8 cellular contexts compared by ENCODE assay signal in the genomic region with DNA sequence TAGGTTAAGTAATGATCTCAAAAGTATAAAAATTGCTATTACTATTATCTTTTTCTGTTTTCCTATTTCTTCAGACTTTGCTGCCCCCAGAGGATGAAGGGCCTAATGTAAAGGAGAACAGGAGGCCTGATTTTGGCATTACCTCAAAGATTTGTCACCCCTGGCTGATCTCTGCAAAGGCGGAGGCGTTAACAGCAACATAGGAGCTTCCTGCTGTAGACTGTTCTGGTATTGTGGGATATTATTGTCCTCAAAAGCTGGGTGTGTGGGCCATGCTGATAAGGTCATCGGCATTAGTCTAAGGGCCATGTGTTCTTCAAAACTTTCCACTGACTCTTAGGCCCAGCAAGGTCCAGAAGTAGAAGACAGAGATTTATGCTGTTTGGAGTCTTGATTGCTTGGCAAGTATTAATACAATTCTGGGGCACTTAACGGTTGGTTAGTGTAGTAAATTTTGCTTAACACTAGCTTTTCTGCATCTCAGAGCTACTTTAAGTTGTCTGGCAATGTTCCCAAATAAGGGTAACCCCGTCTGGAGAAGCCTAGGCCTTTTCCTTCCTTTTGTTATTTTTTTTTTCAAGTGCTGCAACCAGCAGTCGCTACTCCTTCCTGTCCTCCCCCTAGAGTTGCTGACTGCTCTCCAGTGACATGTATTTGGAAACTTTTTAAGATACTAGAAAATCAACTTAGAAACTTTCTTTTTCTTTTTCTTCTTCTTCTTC. TPM values are rescaled to one million over a fixed set of nuclear protein-coding genes. Genes with fewer than 3 reads are reported as not detected.
DNase-seq lines count a peak whose midpoint lies in the region; ATAC-seq and TF ChIP-seq lines count a peak whose summit lies in the region.

No MANE protein-coding gene starts in this region.

- H3K4me1 Mint-ChIP-seq in T-helper 1 cell treated with Interleukin-12 subunit alpha and Interleukin-12 subunit beta and Interleukin-4 antibody, amounts not matched to agents 30 μg/mL and 1 μg/mL, for 36 hours (ENCODE audit: low read depth): peaks cover 20% of the 10 kb centered on the region

- H3K4me2 ChIP-seq in Karpas-422 (ENCODE audit: low read depth, low read length, poor library complexity, severe bottlenecking): no peak overlapping the region

- H3K4me1 ChIP-seq in mesodermal cell (ENCODE audit: control insufficient read depth, insufficient read depth, low read length, poor library complexity, severe bottlenecking) (peaks cover 13% of the 10 kb centered on the region), Karpas-422 (ENCODE audit: low read length) (no peaks in the 10 kb centered on the region)

- CTCF ChIA-PET in RWPE1 (lab: Yijun Ruan, JAX): no interaction called here

- H3K27ac ChIP-seq in brain microvascular endothelial cell (peak overlapping the region; percentile 71), mesodermal cell (ENCODE audit: low read depth, low read length, severe bottlenecking) (peak overlapping the region; percentile 93), Karpas-422 (ENCODE audit: low read length) (no peak overlapping the region), RWPE1 (no peak overlapping the region)

- H4K20me1 ChIP-seq in Karpas-422 (ENCODE audit: insufficient read depth, low read depth, low read length): no peaks in the 10 kb centered on the region

- no peak overlapping the region for H3K4me3 ChIP-seq in brain microvascular endothelial cell (ENCODE audit: low read depth, low read length)
- no peak overlapping the region for H3K4me3 ChIP-seq in mesodermal cell (ENCODE audit: extremely low read depth, insufficient read depth, low read length, poor library complexity, severe bottlenecking)
- no peak overlapping the region for H3K4me3 ChIP-seq in Karpas-422 (ENCODE audit: low read length)

- peak; percentile 78 for ATAC-seq in HG03159 (IDR thresholded peaks at IDR 0.05; ENCODE audit: unreplicated experiment)

- WGBS in mesodermal cell (ENCODE audit: insufficient coverage in 2 of 2), 2 experiments: 53 to 63% methylated on average over 5 to 6 of the region's 6 CpGs

- no peaks in the 10 kb centered on the region for H3K9me2 ChIP-seq in Karpas-422 (replicated peaks; ENCODE audit: insufficient read depth, low read length)

- H3K9me3 Mint-ChIP-seq in T-helper 1 cell treated with Interleukin-12 subunit alpha and Interleukin-12 subunit beta and Interleukin-4 antibody, amounts not matched to agents 30 μg/mL and 1 μg/mL, for 36 hours: peaks cover 11% of the 10 kb centered on the region

- in situ Hi-C loops in brain microvascular endothelial cell (cut with HindIII; ENCODE audit: low pct_ligation_motif_present, low sequenced_read_pairs): no loop called here

- no peaks in the 10 kb centered on the region for H3K36me3 ChIP-seq in brain microvascular endothelial cell (replicated peaks)
- H3K36me3 ChIP-seq in mesodermal cell (ENCODE audit: control insufficient read depth, insufficient read depth, low read length): no peaks in the 10 kb centered on the region
- no peaks in the 10 kb centered on the region for H3K36me3 ChIP-seq in Karpas-422 (ENCODE audit: insufficient read depth, low read length)

- H3K9ac ChIP-seq in Karpas-422 (ENCODE audit: low read length): no peak overlapping the region

- H3K27me3 Mint-ChIP-seq in T-helper 1 cell treated with Interleukin-12 subunit alpha and Interleukin-12 subunit beta and Interleukin-4 antibody, amounts not matched to agents 30 μg/mL and 1 μg/mL, for 36 hours (ENCODE audit: low read depth): peaks cover 3% of the 10 kb centered on the region

- H3K9me3 ChIP-seq in mesodermal cell (ENCODE audit: control insufficient read depth, low read length): no peaks in the 10 kb centered on the region
- H3K9me3 ChIP-seq in Karpas-422 (ENCODE audit: low read length): no peaks in the 10 kb centered on the region

- H3K27me3 ChIP-seq in brain microvascular endothelial cell (replicated peaks) (no peaks in the 10 kb centered on the region), Karpas-422 (ENCODE audit: low read length) (no peaks in the 10 kb centered on the region)

- no peak overlapping the region for H3K4me3 Mint-ChIP-seq in T-helper 1 cell treated with Interleukin-12 subunit alpha and Interleukin-12 subunit beta and Interleukin-4 antibody, amounts not matched to agents 30 μg/mL and 1 μg/mL, for 36 hours

- TF ChIP-seq CTCF in brain microvascular endothelial cell (IDR thresholded peaks at IDR 0.05; ENCODE audit: low read depth, low read length, missing control alignments) (peak; percentile 43), RWPE1 (conservative IDR thresholded peaks at IDR 0.05; ENCODE audit: low read depth) (no peak)

- POLR2A ChIA-PET in RWPE1 (lab: Yijun Ruan, JAX; ENCODE audit: low non-redundant PET): no interaction called here

- H3K79me2 ChIP-seq in Karpas-422 (ENCODE audit: low read length): no peaks in the 10 kb centered on the region

- peak overlapping the region; percentile 23 for H3K27ac Mint-ChIP-seq in T-helper 1 cell treated with Interleukin-12 subunit alpha and Interleukin-12 subunit beta and Interleukin-4 antibody, amounts not matched to agents 30 μg/mL and 1 μg/mL, for 36 hours

- peaks cover 6% of the 10 kb centered on the region for H3K36me3 Mint-ChIP-seq in T-helper 1 cell treated with Interleukin-12 subunit alpha and Interleukin-12 subunit beta and Interleukin-4 antibody, amounts not matched to agents 30 μg/mL and 1 μg/mL, for 36 hours (ENCODE audit: low read depth)

- DNase-seq in T-helper 1 cell (no peak), brain microvascular endothelial cell (peak; percentile 85), Karpas-422 (no peak), RWPE1 (ENCODE audit: low spot score) (no peak), NCI-H524 (lab: John Stamatoyannopoulos, UW) (no peak)

- H2AFZ ChIP-seq in Karpas-422 (ENCODE audit: low read length): no peak overlapping the region

RNA-seq across cellular contexts. Expression of a gene that starts 14.0 kb away (rescaled TPM):
- 5.2 TPM for polyA plus RNA-seq in mesodermal cell (2013, experiment 1 of 2)
- 4.6 TPM for polyA plus RNA-seq in mesodermal cell (2013, experiment 2 of 2)
- total RNA-seq in Karpas-422 (2014; rRNA removed; shearing (Covaris generic); ENCODE audit: low replicate concordance): 0.11 and 0.32 TPM in 2 replicates

RNA-seq across cellular contexts. Expression of a gene that starts 48.2 kb away (rescaled TPM):
- 44.9 TPM for polyA plus RNA-seq in mesodermal cell (2013, experiment 1 of 2)
- polyA plus RNA-seq in mesodermal cell (2013, experiment 2 of 2): 44.4 TPM
- 7.5 and 14.2 TPM in 2 replicates for total RNA-seq in Karpas-422 (2014; rRNA removed; shearing (Covaris generic); ENCODE audit: low replicate concordance)

Comparison
In these comparisons a context has a peak if more than half of its experiments do, and no peak if none do; other contexts are left out.
1. H3K27ac ChIP-seq: peak in brain microvascular endothelial cell (single experiment) and mesodermal cell (single experiment); none in Karpas-422 (single experiment) and RWPE1 (single experiment).